ENCODE assay signal across 14 cellular contexts in the genomic region with DNA sequence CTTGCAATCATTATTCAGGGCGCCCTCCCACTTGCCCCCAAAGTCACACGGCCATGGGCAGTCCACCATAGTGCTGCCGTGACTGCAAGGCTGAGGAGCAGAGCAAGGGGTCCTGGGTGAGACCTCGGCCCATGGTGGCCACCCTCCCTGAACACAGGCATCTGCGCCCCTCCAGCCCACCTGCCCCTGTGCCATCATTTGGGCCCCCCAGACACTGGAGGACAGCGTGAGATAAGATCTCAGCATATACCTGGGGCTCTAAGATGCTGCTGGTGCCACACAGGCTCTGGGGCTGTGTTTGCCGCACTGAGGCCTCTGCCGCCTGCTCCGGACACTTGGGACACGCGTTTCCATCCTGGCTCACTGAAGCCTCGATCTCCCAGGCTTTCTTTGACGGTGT. TPM values are rescaled to one million over a fixed set of nuclear protein-coding genes. Genes with fewer than 3 reads are reported as not detected.
DNase-seq lines count a peak whose midpoint lies in the region; ATAC-seq lines count a peak whose summit lies in the region.
"Had no signal": no experiment of that assay in that cellular context is flagged by ENCODE, and none has a peak within 500 bp of the region (broad histone marks: within the 10 kb centered on the region; RNA-seq: fewer than 3 reads in every experiment).

No MANE protein-coding gene starts in this region.

- no peaks in the 10 kb centered on the region for H3K9me3 Mint-ChIP-seq in activated naive CD4-positive, alpha-beta T cell treated with anti-CD3 and anti-CD28 coated beads, Interleukin-2, amount 10 ng/mL, durations not matched to agents 7 days and 5 days
- H3K9me3 Mint-ChIP-seq in activated naive CD8-positive, alpha-beta T cell (ENCODE audit: low read depth), result no peaks in the 10 kb centered on the region

- H3K4me3 ChIP-seq in NT2/D1 (ENCODE audit: insufficient read length, low read depth), result no peak overlapping the region
- H3K4me3 ChIP-seq in neuronal stem cell (ENCODE audit: low read length in 2 of 2), result no peak overlapping the region
- H3K4me3 ChIP-seq in mesenchymal stem cell (ENCODE audit: insufficient read depth in 1 of 2, low read depth in 1 of 2, low read length in 2 of 2), result no peak overlapping the region
- H3K4me3 ChIP-seq: PC-9 had no signal

- CTCF ChIA-PET in activated naive CD4-positive, alpha-beta T cell treated with anti-CD3 and anti-CD28 coated beads, Interleukin-2, amount 10 ng/mL, durations not matched to agents 7 days and 5 days (lab: Charles Lee), result no interaction called here

- H2BK12ac ChIP-seq in neuronal stem cell (ENCODE audit: low read length), result no peak overlapping the region
- peak overlapping the region in 1 of 2 experiments; percentile 15 for H2BK12ac ChIP-seq in mesenchymal stem cell (ENCODE audit: low read length in 2 of 2)

- no peak overlapping the region for H3K4me2 ChIP-seq in neuronal stem cell (ENCODE audit: insufficient read depth, low read length, poor library complexity, severe bottlenecking)
- H3K4me2 ChIP-seq in mesenchymal stem cell (ENCODE audit: low read length, poor library complexity, severe bottlenecking), result no peak overlapping the region
- H3K4me2 ChIP-seq: PC-9 had no signal

- ATAC-seq in GM18520 (IDR thresholded peaks at IDR 0.05; ENCODE audit: unreplicated experiment), result no peak

- H3K27me3 ChIP-seq in NT2/D1 (ENCODE audit: insufficient read depth, insufficient read length) (no peaks in the 10 kb centered on the region), neuronal stem cell (ENCODE audit: control insufficient read depth in 3 of 3, insufficient read depth in 3 of 3, low read depth in 1 of 3, low read length in 3 of 3) (no peaks in the 10 kb centered on the region), mesenchymal stem cell (ENCODE audit: control insufficient read depth in 1 of 2, insufficient read depth in 1 of 2, low read length in 2 of 2) (no peaks in the 10 kb centered on the region)
- H3K27me3 ChIP-seq: BE2C had no signal

- no peak overlapping the region for H3K23ac ChIP-seq in neuronal stem cell (ENCODE audit: low read depth, low read length, poor library complexity)
- no peak overlapping the region for H3K23ac ChIP-seq in mesenchymal stem cell (ENCODE audit: low read length in 2 of 2)

- peaks cover 17% of the 10 kb centered on the region for H3K36me3 Mint-ChIP-seq in activated naive CD4-positive, alpha-beta T cell treated with anti-CD3 and anti-CD28 coated beads, Interleukin-2, amount 10 ng/mL, durations not matched to agents 7 days and 5 days
- H3K36me3 Mint-ChIP-seq in activated naive CD8-positive, alpha-beta T cell, result no peaks in the 10 kb centered on the region

- H2BK120ac ChIP-seq in neuronal stem cell (ENCODE audit: low read depth, low read length) (no peak overlapping the region), mesenchymal stem cell (ENCODE audit: low read depth, low read length) (no peak overlapping the region)

- H3K14ac ChIP-seq in neuronal stem cell (ENCODE audit: low read length) (no peak overlapping the region), mesenchymal stem cell (ENCODE audit: low read length in 2 of 2) (no peak overlapping the region)

- H3K27ac ChIP-seq in neuronal stem cell (replicated peaks; ENCODE audit: low read length), result no peak overlapping the region
- H3K27ac ChIP-seq in mesenchymal stem cell (ENCODE audit: low read length, poor library complexity, severe bottlenecking), result no peak overlapping the region
- H3K27ac ChIP-seq: PC-9 had no signal

- H2BK15ac ChIP-seq in neuronal stem cell (ENCODE audit: low read length), result no peak overlapping the region
- no peak overlapping the region for H2BK15ac ChIP-seq in mesenchymal stem cell (ENCODE audit: low read depth, poor library complexity, severe bottlenecking)

- DNase-seq in activated naive CD4-positive, alpha-beta T cell treated with anti-CD3 and anti-CD28 coated beads, Interleukin-2, amount 10 ng/mL, durations not matched to agents 7 days and 5 days, result no peak
- DNase-seq in activated naive CD4-positive, alpha-beta T cell treated with anti-CD3 and anti-CD28 coated beads, Interleukin-2, amount 50 U/mL, for 16 hours, result no peak
- DNase-seq in NT2/D1 (ENCODE audit: low read depth, low spot score) (no peak), neuronal stem cell (ENCODE audit: low spot score) (no peak), mesenchymal stem cell (no peak)
- DNase-seq: BE2C, Karpas-422, MM.1S, NCI-H1105, NCI-H1694 treated with DMSO at 0.1 percent for 48 hours, NCI-H748 treated with DMSO at 0.1 percent for 48 hours, PC-9 had no signal

- H3K18ac ChIP-seq in neuronal stem cell (ENCODE audit: low read length) (no peak overlapping the region), mesenchymal stem cell (ENCODE audit: low read depth in 1 of 2, low read length in 2 of 2) (no peak overlapping the region)

- peaks cover 25% of the 10 kb centered on the region for H3K79me1 ChIP-seq in neuronal stem cell (ENCODE audit: low read depth, low read length)
- peaks cover 17% of the 10 kb centered on the region for H3K79me1 ChIP-seq in mesenchymal stem cell (replicated peaks; ENCODE audit: low read length, poor library complexity, severe bottlenecking)

- H4K91ac ChIP-seq in neuronal stem cell (ENCODE audit: low read depth, low read length, poor library complexity), result no peak overlapping the region
- no peak overlapping the region for H4K91ac ChIP-seq in mesenchymal stem cell (ENCODE audit: low read length)

- no peak overlapping the region for H3K4me3 Mint-ChIP-seq in activated naive CD4-positive, alpha-beta T cell treated with anti-CD3 and anti-CD28 coated beads, Interleukin-2, amount 10 ng/mL, durations not matched to agents 7 days and 5 days
- peak overlapping the region; percentile 27 for H3K4me3 Mint-ChIP-seq in activated naive CD8-positive, alpha-beta T cell

- H2AK5ac ChIP-seq in neuronal stem cell (ENCODE audit: low read depth, low read length) (peak overlapping the region; percentile 70), mesenchymal stem cell (ENCODE audit: low read length, severe bottlenecking) (no peak overlapping the region)

- H4K8ac ChIP-seq in neuronal stem cell (ENCODE audit: low read depth, low read length) (no peak overlapping the region), mesenchymal stem cell (ENCODE audit: low read length) (no peak overlapping the region)

- H3K4me1 ChIP-seq in NT2/D1 (ENCODE audit: insufficient read depth, insufficient read length) (peaks cover 47% of the 10 kb centered on the region), neuronal stem cell (ENCODE audit: control insufficient read depth in 2 of 2, insufficient read depth in 1 of 2, low read depth in 1 of 2, low read length in 2 of 2) (peaks cover 15 to 18% of the 10 kb centered on the region in 2 donors), mesenchymal stem cell (ENCODE audit: control insufficient read depth, insufficient read depth, low read depth, low read length) (peaks cover 46% of the 10 kb centered on the region)

- H3K9me3 ChIP-seq in NT2/D1 (ENCODE audit: insufficient read depth, low read length) (no peaks in the 10 kb centered on the region), neuronal stem cell (replicated peaks in 1 of 2; ENCODE audit: control insufficient read depth in 2 of 2, insufficient read depth in 1 of 2, low read depth in 1 of 2, low read length in 2 of 2) (no peaks in the 10 kb centered on the region), mesenchymal stem cell (ENCODE audit: control insufficient read depth, low read length) (no peaks in the 10 kb centered on the region)
- H3K9me3 ChIP-seq: BE2C had no signal

- peak overlapping the region; percentile 100 for H3K27ac Mint-ChIP-seq in activated naive CD4-positive, alpha-beta T cell treated with anti-CD3 and anti-CD28 coated beads, Interleukin-2, amount 10 ng/mL, durations not matched to agents 7 days and 5 days
- H3K27ac Mint-ChIP-seq in activated naive CD8-positive, alpha-beta T cell, result peak overlapping the region; percentile 61

- H2BK5ac ChIP-seq in neuronal stem cell (ENCODE audit: low read length), result no peak overlapping the region
- no peak overlapping the region for H2BK5ac ChIP-seq in mesenchymal stem cell (ENCODE audit: low read depth, low read length, poor library complexity, severe bottlenecking)

- H2AFZ ChIP-seq in neuronal stem cell (ENCODE audit: low read length) (no peak overlapping the region), mesenchymal stem cell (ENCODE audit: low read depth, low read length) (no peak overlapping the region)
- H2AFZ ChIP-seq: PC-9 had no signal

- no peaks in the 10 kb centered on the region for H3K27me3 Mint-ChIP-seq in activated naive CD4-positive, alpha-beta T cell treated with anti-CD3 and anti-CD28 coated beads, Interleukin-2, amount 10 ng/mL, durations not matched to agents 7 days and 5 days
- no peaks in the 10 kb centered on the region for H3K27me3 Mint-ChIP-seq in activated naive CD8-positive, alpha-beta T cell

- H3K9ac ChIP-seq in NT2/D1 (ENCODE audit: insufficient read length, low read depth), result peak overlapping the region; percentile 50
- H3K9ac ChIP-seq in neuronal stem cell (ENCODE audit: low read depth, low read length, poor library complexity), result peak overlapping the region; percentile 70
- no peak overlapping the region for H3K9ac ChIP-seq in mesenchymal stem cell (ENCODE audit: low read length)

- H3K4me1 Mint-ChIP-seq in activated naive CD4-positive, alpha-beta T cell treated with anti-CD3 and anti-CD28 coated beads, Interleukin-2, amount 10 ng/mL, durations not matched to agents 7 days and 5 days, result peaks cover 67% of the 10 kb centered on the region
- H3K4me1 Mint-ChIP-seq in activated naive CD8-positive, alpha-beta T cell (ENCODE audit: low read depth), result peaks cover 41% of the 10 kb centered on the region

- peaks cover 54% of the 10 kb centered on the region for H3K36me3 ChIP-seq in NT2/D1 (ENCODE audit: insufficient read depth, insufficient read length, low read length)
- H3K36me3 ChIP-seq in neuronal stem cell (replicated peaks in 1 of 2; ENCODE audit: control insufficient read depth in 2 of 2, insufficient read depth in 2 of 2, low read length in 2 of 2), result peaks cover 16 to 26% of the 10 kb centered on the region in 2 donors
- H3K36me3 ChIP-seq in mesenchymal stem cell (ENCODE audit: control insufficient read depth in 1 of 2, insufficient read depth in 2 of 2, low read depth in 1 of 2, low read length in 2 of 2), result peaks cover 23 to 28% of the 10 kb centered on the region in 2 experiments

- H3K4ac ChIP-seq in neuronal stem cell (ENCODE audit: low read length), result no peak overlapping the region
- H3K4ac ChIP-seq in mesenchymal stem cell (ENCODE audit: low read depth in 1 of 2, low read length in 2 of 2), result no peak overlapping the region

- WGBS in neuronal stem cell (ENCODE audit: extremely low coverage in 2 of 2, insufficient read length in 2 of 2, insufficient replicate concordance in 1 of 2), 2 donors, result no CpG with 5 or more reads among the region's 13 CpGs
- WGBS in mesenchymal stem cell, result 98% methylated on average over 13 of the region's 13 CpGs

RNA-seq across cellular contexts. Expression of gene TMEM250, which starts 3.5 kb away (rescaled TPM):
- 23.6 TPM for polyA plus RNA-seq in neuronal stem cell (2013, experiment 1 of 2)
- polyA plus RNA-seq in neuronal stem cell (2013, experiment 2 of 2), result 22.7 TPM
- 18.1 TPM for polyA plus RNA-seq in mesenchymal stem cell (2013, experiment 1 of 2)
- polyA plus RNA-seq in mesenchymal stem cell (2013, experiment 2 of 2), result 17.5 TPM

RNA-seq across cellular contexts. Expression of gene NACC2, which starts 20.1 kb away (rescaled TPM):
- 4.9 TPM for polyA plus RNA-seq in neuronal stem cell (2013, experiment 1 of 2)
- polyA plus RNA-seq in neuronal stem cell (2013, experiment 2 of 2), result 5.0 TPM
- polyA plus RNA-seq in mesenchymal stem cell (2013, experiment 1 of 2), result 25.9 TPM
- 26.0 TPM for polyA plus RNA-seq in mesenchymal stem cell (2013, experiment 2 of 2)
